In genomic region chr6:82430611-82431010, GRCh38 we compare ENCODE assay signal across 27 cellular contexts.
"Had no signal": no experiment of that assay in that cellular context is flagged by ENCODE, and none has a peak within 500 bp of the region (broad histone marks: within the 10 kb centered on the region; RNA-seq: fewer than 3 reads in every experiment).

No MANE protein-coding gene starts in this region.

- H3K27me3 ChIP-seq: stomach, suprapubic skin, testis, thyroid gland, tibial artery, tibial nerve, transverse colon, upper lobe of left lung, upper lobe of right lung, uterus, vagina had no signal

- H3K9me3 ChIP-seq: stomach, suprapubic skin, testis, thoracic aorta, thyroid gland, tibial artery, tibial nerve, transverse colon, upper lobe of left lung, upper lobe of right lung, uterus, vagina had no signal

- H3K36me3 ChIP-seq: stomach, suprapubic skin, thoracic aorta, thyroid gland, tibial artery, tibial nerve, transverse colon, upper lobe of left lung, upper lobe of right lung, uterus, vagina had no signal

- DNase-seq: stimulated activated CD4-positive, alpha-beta T cell treated with anti-CD3 and anti-CD28 coated beads, Interleukin-2, amount 100 ng/mL, for 48 hours; stimulated activated CD4-positive, alpha-beta T cell treated with anti-CD3 and anti-CD28 coated beads, Interleukin-4, amount 100 ng/mL, for 1 hour; stimulated activated CD4-positive, alpha-beta T cell treated with anti-CD3 and anti-CD28 coated beads, Interleukin-4, amount 100 ng/mL, for 24 hours; stimulated activated CD4-positive, alpha-beta T cell treated with anti-CD3 and anti-CD28 coated beads, Interleukin-4, amount 100 ng/mL, for 4 hours; stimulated activated CD8-positive, alpha-beta memory T cell treated with anti-CD3 and anti-CD28 coated beads, Interleukin-4, amount 100 ng/mL, for 48 hours; stimulated activated naive B cell treated with anti-CD40 and anti-IgM and Interleukin-4, amounts not matched to agents 10 μg/mL and 1 μg/mL and 100 μg/mL, for 72 hours; stimulated activated naive CD4-positive, alpha-beta T cell; stimulated activated naive CD4-positive, alpha-beta T cell treated with Interleukin-2 at 50 U/mL for 16 hours; stimulated activated naive CD8-positive, alpha-beta T cell treated with anti-CD3 and anti-CD28 coated beads, Interleukin-15, amount 100 ng/mL, for 72 hours; stimulated activated naive CD8-positive, alpha-beta T cell treated with anti-CD3 and anti-CD28 coated beads, Interleukin-15, Interleukin-2, amounts not matched to agents 100 U/mL and 50 U/mL, for 24 hours; stomach; substantia nigra; testis; thyroid gland; tibial artery; transverse colon; trophoblast cell; upper lobe of left lung; upper lobe of right lung; uterus had no signal

- H3K4me1 ChIP-seq: suprapubic skin, thyroid gland, tibial artery, tibial nerve, transverse colon, upper lobe of left lung, upper lobe of right lung, uterus, vagina had no signal

- ATAC-seq: stimulated activated effector memory CD8-positive, alpha-beta T cell treated with anti-CD3 and anti-CD28 coated beads, Interleukin-12 subunit alpha, Interleukin-12 subunit beta, amount 100 ng/mL, for 72 hours; stimulated activated memory B cell treated with anti-CD40 and anti-IgM and Interleukin-4, amounts not matched to agents 10 μg/mL and 1 μg/mL and 100 μg/mL, for 72 hours; stimulated activated naive B cell treated with anti-CD40 and anti-IgM and Interleukin-4, amounts not matched to agents 10 μg/mL and 1 μg/mL and 100 μg/mL, for 72 hours; stimulated activated naive CD8-positive, alpha-beta T cell treated with anti-CD3 and anti-CD28 coated beads, Interleukin-15, amount 100 ng/mL, for 72 hours; stimulated activated naive CD8-positive, alpha-beta T cell treated with anti-CD3 and anti-CD28 coated beads, Interleukin-15, Interleukin-2, amounts not matched to agents 100 U/mL and 50 U/mL, for 24 hours; upper lobe of right lung had no signal

- H3K4me3 ChIP-seq: stomach, suprapubic skin, testis, thoracic aorta, thyroid gland, tibial artery, tibial nerve, transverse colon, upper lobe of left lung, upper lobe of right lung, uterus, vagina had no signal

- FAIRE-seq: urothelium cell line had no signal

- H3K27ac ChIP-seq: stomach, suprapubic skin, testis, thoracic aorta, thyroid gland, tibial artery, tibial nerve, transverse colon, upper lobe of left lung, upper lobe of right lung, uterus, vagina had no signal
